Comparison of ENCODE assay signal across 16 cellular contexts in genomic region chrX:69130448-69130847, GRCh38.
"Had no signal": no experiment of that assay in that cellular context is flagged by ENCODE, and none has a peak within 500 bp of the region (broad histone marks: within the 10 kb centered on the region; RNA-seq: fewer than 3 reads in every experiment).

No MANE protein-coding gene starts in this region.

- DNase-seq: activated B cell treated with CpG ODN at 0.5 μM for 24 hours; activated CD4-positive, alpha-beta T cell treated with anti-CD3 and anti-CD28 coated beads, Interleukin-2, amount 10 ng/mL, durations not matched to agents 24 days and 14 days; activated CD8-positive, alpha-beta memory T cell treated with anti-CD3 and anti-CD28 coated beads, Interleukin-2, amount 50 U/mL, for 4 hours; activated CD8-positive, alpha-beta T cell treated with anti-CD3 and anti-CD28 coated beads, Interleukin-2, amount 10 ng/mL, durations not matched to agents 7 days and 5 days; activated naive CD8-positive, alpha-beta T cell treated with anti-CD3 and anti-CD28 coated beads, Interleukin-2, amount 10 ng/mL, durations not matched to agents 7 days and 5 days; cerebellar nuclear complex; effector memory CD4-positive, alpha-beta T cell; heart left ventricle; left colon; lower lobe of right lung; midbrain; spleen; trophoblast cell had no signal

- H3K27ac ChIP-seq: breast epithelium, heart left ventricle, lower lobe of right lung, spleen, suprapubic skin had no signal

- ATAC-seq: activated CD8-positive, alpha-beta T cell treated with anti-CD3 and anti-CD28 coated beads, Interleukin-2, amount 10 ng/mL, durations not matched to agents 7 days and 5 days; heart left ventricle; left colon; lower lobe of right lung; sciatic nerve had no signal

- H3K36me3 ChIP-seq: breast epithelium, heart left ventricle, lower lobe of right lung, spleen, suprapubic skin had no signal

- H3K27me3 ChIP-seq: suprapubic skin had no signal

- H3K9me3 ChIP-seq: breast epithelium, heart left ventricle, lower lobe of right lung, spleen, suprapubic skin had no signal

- H3K4me3 ChIP-seq: breast epithelium, heart left ventricle, lower lobe of right lung, spleen, suprapubic skin had no signal

- H3K4me1 ChIP-seq: breast epithelium, lower lobe of right lung, spleen had no signal
